In the genomic region with DNA sequence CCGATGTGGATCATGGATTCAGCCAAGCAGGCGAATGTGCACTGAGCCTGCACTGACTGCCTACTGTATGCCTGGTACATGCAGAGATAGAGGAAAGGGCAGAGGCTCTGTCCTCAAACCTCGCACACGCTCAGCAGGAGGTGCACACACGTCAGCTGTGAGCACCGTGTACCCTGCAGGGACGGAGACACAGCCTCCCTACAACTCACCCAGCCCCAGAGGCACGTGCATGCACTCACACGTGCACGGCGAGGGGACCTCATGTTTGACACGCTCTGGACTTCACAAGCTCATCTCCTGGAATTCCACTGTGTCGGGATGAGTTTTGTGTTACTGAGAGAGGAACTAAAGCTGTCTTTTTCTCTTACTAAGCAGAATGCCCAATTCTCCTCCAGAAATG, we compare ENCODE assay signal across 22 cellular contexts. TPM values are rescaled to one million over a fixed set of nuclear protein-coding genes. Genes with fewer than 3 reads are reported as not detected.
"Had no signal": no experiment of that assay in that cellular context is flagged by ENCODE, and none has a peak within 500 bp of the region (broad histone marks: within the 10 kb centered on the region; RNA-seq: fewer than 3 reads in every experiment).

No MANE protein-coding gene starts in this region.

- H3K79me2 ChIP-seq: hepatocyte had no signal

- FAIRE-seq: endothelial cell of umbilical vein, frontal cortex, keratinocyte had no signal

- H3K4me1 Mint-ChIP-seq: immature natural killer cell, mesothelial cell of epicardium had no signal

- H3K4me2 ChIP-seq: hepatocyte had no signal

- H3K4me1 ChIP-seq: colonic mucosa, esophagus muscularis mucosa, foreskin keratinocyte, gastroesophageal sphincter, heart left ventricle, left lung, lower lobe of right lung had no signal

- H3K27ac ChIP-seq: colonic mucosa, dorsolateral prefrontal cortex, esophagus muscularis mucosa, foreskin keratinocyte, gastroesophageal sphincter, heart left ventricle, hepatocyte, left lung, lower lobe of right lung had no signal

- H3K27ac Mint-ChIP-seq: immature natural killer cell, mesothelial cell of epicardium had no signal

- DNase-seq: colonic mucosa; dermis blood vessel endothelial cell; dorsolateral prefrontal cortex; effector CD4-positive, alpha-beta T cell; effector memory CD4-positive, alpha-beta T cell; foreskin keratinocyte; heart left ventricle; hypothalamus; immature natural killer cell; left cardiac atrium; left lung; left ventricle myocardium superior; lower lobe of right lung; mesenchymal stem cell; mucosa of descending colon had no signal

- H3K9me3 ChIP-seq: colonic mucosa, esophagus muscularis mucosa, gastroesophageal sphincter, heart left ventricle, left lung, lower lobe of right lung, mucosa of descending colon had no signal

- ATAC-seq: foreskin keratinocyte, gastroesophageal sphincter, heart left ventricle, left cardiac atrium, left lung, left ventricle myocardium superior, lower lobe of right lung, mucosa of descending colon had no signal

- H3K4me3 Mint-ChIP-seq: immature natural killer cell, mesothelial cell of epicardium had no signal

- H3K36me3 ChIP-seq: colonic mucosa, esophagus muscularis mucosa, gastroesophageal sphincter, heart left ventricle, left lung, lower lobe of right lung had no signal

- H3K36me3 Mint-ChIP-seq: immature natural killer cell, mesothelial cell of epicardium had no signal

- H3K27me3 ChIP-seq: colonic mucosa, hepatocyte had no signal

- H3K9me3 Mint-ChIP-seq: mesothelial cell of epicardium had no signal

- H3K4me3 ChIP-seq: colonic mucosa, dorsolateral prefrontal cortex, esophagus muscularis mucosa, gastroesophageal sphincter, heart left ventricle, hepatocyte, left lung, lower lobe of right lung, mucosa of descending colon had no signal

- H2AFZ ChIP-seq: hepatocyte had no signal

RNA-seq across cellular contexts. Expression of gene IRX2, which starts 48.4 kb away (rescaled TPM):
- total RNA-seq: endothelial cell of umbilical vein had no signal
- polyA plus RNA-seq: endothelial cell of umbilical vein, immature natural killer cell had no signal
